ENCODE assay signal across 1 cellular context in genomic region chr15:34994925-34995324, GRCh38.
TF ChIP-seq lines count a peak whose summit lies in the region.

No MANE protein-coding gene starts in this region.

TF ChIP-seq in GM23338, 12 proteins besides CTCF, POLR2A, EP300 and RAD21 (continued from another document):
- TF ChIP-seq ZNF462 (CRISPR knock-in tag; IDR thresholded peaks at IDR 0.05) (no peak), ZNF114 (CRISPR knock-in tag; IDR thresholded peaks at IDR 0.05) (no peak), CREB1 (CRISPR knock-in tag; IDR thresholded peaks at IDR 0.05; ENCODE audit: low read depth) (no peak), POLR2AphosphoS5 (IDR thresholded peaks at IDR 0.05; ENCODE audit: low read depth) (no peak)
